Comparison of ENCODE assay signal across 10 cellular contexts in genomic region chr19:51337861-51338562, GRCh38. TPM values are rescaled to one million over a fixed set of nuclear protein-coding genes. Genes with fewer than 3 reads are reported as not detected.
A peak's percentile ranks its signal among the peaks of the same experiment; 100 is the strongest.
DNase-seq lines count a peak whose midpoint lies in the region; ATAC-seq, FAIRE-seq and TF ChIP-seq lines count a peak whose summit lies in the region.
"Had no signal": no experiment of that assay in that cellular context is flagged by ENCODE, and none has a peak within 500 bp of the region (broad histone marks: within the 10 kb centered on the region; RNA-seq: fewer than 3 reads in every experiment).

No MANE protein-coding gene starts in this region.

- H3K4me1 Mint-ChIP-seq in WTC11 (peaks cover 29% of the 10 kb centered on the region), immature natural killer cell (peaks cover 15 to 16% of the 10 kb centered on the region in 2 donors)

- TF ChIP-seq CTCF in HepG2 (CRISPR knock-in tag; IDR thresholded peaks at IDR 0.05) (no peak), right lobe of liver (IDR thresholded peaks at IDR 0.05) (no peak), WTC11 (IDR thresholded peaks at IDR 0.05) (no peak), gastrocnemius medialis (IDR thresholded peaks at IDR 0.05 in 4 of 5, conservative IDR thresholded peaks at IDR 0.05 in 1 of 5) (no peak)

- intact Hi-C loops in HepG2 (cut with micrococcal nuclease; ENCODE audit: unreplicated experiment) = loop anchor here (2.0 kb wide), 1 partner anchor 25 kb away; no protein-coding TSS in a partner anchor
- intact Hi-C loops in right lobe of liver (cut with DNase I) = loop anchor here in 1 of 2 donors (5.0 kb wide), 1 partner anchor 69 kb away; no protein-coding TSS in a partner anchor
- intact Hi-C loops in gastrocnemius medialis (cut with DNase I; ENCODE audit: low total_unique reads) = loop anchor here (1.0 to 5.0 kb wide), 2 partner anchors 100 to 234 kb away; partner anchors contain the start of gene ZNF175

- in situ Hi-C loops in HepG2 (cut with HindIII; ENCODE audit: extremely low pct_ligation_motif_present, low pct_unique_long_range_greater_than_20kb) (no loop called here), HAP-1 (cut with MboI; ENCODE audit: low sequenced_read_pairs) (no loop called here), gastrocnemius medialis (cut with MboI; ENCODE audit: low sequenced_read_pairs in 4 of 4) (loop anchor here in 1 of 4 donors (5.0 kb wide), 1 partner anchor 59 kb away; no protein-coding TSS in a partner anchor)

- H3K4me3 Mint-ChIP-seq in WTC11 = peak overlapping the region; percentile 89
- H3K4me3 Mint-ChIP-seq in immature natural killer cell = peak overlapping the region; percentile 86 to 94 (median 88)

- peaks cover 35% of the 10 kb centered on the region for H3K4me1 ChIP-seq in HepG2 (ENCODE audit: insufficient read depth, low read length)
- peaks cover 0 to 18% (median 0%) of the 10 kb centered on the region in 4 donors for H3K4me1 ChIP-seq in right lobe of liver
- H3K4me1 ChIP-seq in HAP-1 = peaks cover 8% of the 10 kb centered on the region
- peaks cover 4 to 17% of the 10 kb centered on the region in 2 donors for H3K4me1 ChIP-seq in gastrocnemius medialis

- peaks cover 24% of the 10 kb centered on the region for H3K27me3 Mint-ChIP-seq in WTC11 (ENCODE audit: low read depth)
- peaks cover 0 to 8% (median 5%) of the 10 kb centered on the region in 3 donors for H3K27me3 Mint-ChIP-seq in immature natural killer cell (ENCODE audit: low read depth in 3 of 3)

- no peak overlapping the region for H3K27ac Mint-ChIP-seq in WTC11
- H3K27ac Mint-ChIP-seq in immature natural killer cell = peak overlapping the region in 1 of 6 donors; percentile 46

- peaks cover 7 to 8% of the 10 kb centered on the region in 2 experiments; a peak in 3 of 5 replicates for H3K36me3 ChIP-seq in HepG2 (replicated peaks in 1 of 2; ENCODE audit: control insufficient read depth in 1 of 2, insufficient read depth in 2 of 2, low read length in 2 of 2)
- H3K36me3 ChIP-seq in right lobe of liver = no peaks in the 10 kb centered on the region
- H3K36me3 ChIP-seq in HAP-1 (replicated peaks) = no peaks in the 10 kb centered on the region
- H3K36me3 ChIP-seq in gastrocnemius medialis = no peaks in the 10 kb centered on the region

- no peaks in the 10 kb centered on the region for H3K9me3 ChIP-seq in HepG2 (ENCODE audit: low read length)
- no peaks in the 10 kb centered on the region for H3K9me3 ChIP-seq in right lobe of liver
- H3K9me3 ChIP-seq in HAP-1 = no peaks in the 10 kb centered on the region
- H3K9me3 ChIP-seq in gastrocnemius medialis = no peaks in the 10 kb centered on the region

- H3K9me3 Mint-ChIP-seq in WTC11 (peaks cover 11% of the 10 kb centered on the region), immature natural killer cell (no peaks in the 10 kb centered on the region)

- no peak for TF ChIP-seq RAD21 in HepG2 (CRISPR knock-in tag; IDR thresholded peaks at IDR 0.05)

- H3K27ac ChIP-seq in HepG2 (ENCODE audit: extremely low read length, insufficient read depth, low read length) = no peak overlapping the region
- H3K27ac ChIP-seq in right lobe of liver = no peak overlapping the region
- H3K27ac ChIP-seq in gastrocnemius medialis = no peak overlapping the region

- H3K9ac ChIP-seq in HepG2 (ENCODE audit: insufficient read depth, low read depth, low read length) = peak overlapping the region; percentile 53; the same call in 1 of the 2 replicates

- H3K36me3 Mint-ChIP-seq in WTC11 (peaks cover 23% of the 10 kb centered on the region), immature natural killer cell (peaks cover 0 to 6% (median 0%) of the 10 kb centered on the region in 3 donors)

- no peak for ATAC-seq in HepG2
- no peak for ATAC-seq in right lobe of liver
- ATAC-seq in WTC11 = no peak
- no peak for ATAC-seq in gastrocnemius medialis
- no peak for ATAC-seq in HG02623 (IDR thresholded peaks at IDR 0.05; ENCODE audit: unreplicated experiment)

- TF ChIP-seq POLR2A in HepG2 (IDR thresholded peaks at IDR 0.05; ENCODE audit: insufficient read depth in 1 of 2, low read depth in 2 of 2, low read length in 2 of 2) (no peak), right lobe of liver (IDR thresholded peaks at IDR 0.05) (no peak), gastrocnemius medialis (IDR thresholded peaks at IDR 0.05) (no peak)

- TF ChIP-seq EP300 in HepG2 (IDR thresholded peaks at IDR 0.05; ENCODE audit: low read depth in 2 of 2, low read length in 2 of 2) (no peak), HepG2 (CRISPR knock-in tag; IDR thresholded peaks at IDR 0.05; ENCODE audit: borderline replicate concordance) (no peak)

- CTCF ChIA-PET in HepG2 (lab: Yijun Ruan, JAX; ENCODE audit: low intra/inter-chr PET ratio, low total read pairs) (interaction anchor here (1.3 to 3.1 kb wide), 6 partner anchors 56 to 101 kb away, joined by 3 to 38 read pairs (median 9); no protein-coding TSS in a partner anchor), WTC11 (lab: Charles Lee) (interaction anchor here (0.7 to 2.5 kb wide), 7 partner anchors 10 to 323 kb away, joined by 3 to 21 read pairs (median 5); no protein-coding TSS in a partner anchor)

- no TSS peak for BruUV-seq in HepG2 (replicated peaks; lab: Mats Ljungman, UMichigan)

- H2AFZ ChIP-seq in HepG2 (ENCODE audit: low read length) = no peak overlapping the region

- 87% methylated on average over 7 of the region's 19 CpGs for WGBS in HepG2 (ENCODE audit: low lambda C conversion rate)
- WGBS in right lobe of liver (ENCODE audit: insufficient coverage, low coverage, low lambda C conversion rate, missing lambda C conversion rate) = 81% methylated on average over 5 of the region's 19 CpGs

- POLR2A ChIA-PET in HepG2 (lab: Yijun Ruan, JAX) = interaction anchor here (1.0 kb wide), 1 partner anchor 30 kb away, joined by 6 read pairs; no protein-coding TSS in a partner anchor
- POLR2A ChIA-PET in WTC11 (lab: Charles Lee) = no interaction called here

- no peaks in the 10 kb centered on the region for H3K27me3 ChIP-seq in HepG2 (ENCODE audit: control insufficient read depth in 1 of 2, insufficient read depth in 2 of 2, low read length in 2 of 2)
- H3K27me3 ChIP-seq in right lobe of liver = no peaks in the 10 kb centered on the region
- no peaks in the 10 kb centered on the region for H3K27me3 ChIP-seq in HAP-1 (ENCODE audit: low read depth)
- H3K27me3 ChIP-seq in gastrocnemius medialis = peaks cover 0 to 9% (median 0%) of the 10 kb centered on the region in 3 donors

- no peaks in the 10 kb centered on the region for H3K79me2 ChIP-seq in HepG2 (ENCODE audit: insufficient read depth, low read length)

- FAIRE-seq in HepG2 (lab: Jason Lieb, UNC) = no peak

- H3K4me3 ChIP-seq in HepG2 (replicated peaks in 1 of 3; ENCODE audit: insufficient read depth in 1 of 3, low read depth in 2 of 3, low read length in 3 of 3) = no peak overlapping the region
- peak overlapping the region in 1 of 3 donors; percentile 65 for H3K4me3 ChIP-seq in right lobe of liver
- H3K4me3 ChIP-seq in HAP-1 = no peak overlapping the region; the same call in 1 of the 2 replicates
- H3K4me3 ChIP-seq in gastrocnemius medialis = no peak overlapping the region

- no peaks in the 10 kb centered on the region for H4K20me1 ChIP-seq in HepG2 (ENCODE audit: insufficient read depth, low read length)

- peak overlapping the region; percentile 86 for H3K4me2 ChIP-seq in HepG2 (ENCODE audit: low read depth, low read length)

- DNase-seq in HepG2 (ENCODE audit: low spot score) (no peak), right lobe of liver (no peak), WTC11 (ENCODE audit: low spot score) (no peak), immature natural killer cell (no peak), HAP-1 (ENCODE audit: low spot score in 2 of 2) (no peak), gastrocnemius medialis (no peak), LoVo (ENCODE audit: low spot score) (no peak)
- DNase-seq: NCI-H1694 treated with DMSO at 0.1 percent for 48 hours had no signal

RNA-seq across cellular contexts. Expression of gene VSIG10L, which starts 3.9 kb away (rescaled TPM):
- total RNA-seq in HepG2 (2016; rRNA removed; fragmentation: Illumina TruSeq; extraction: Trizol) = 1.8 and 2.7 TPM in 2 replicates
- total RNA-seq in HepG2 (2016; cell fraction: cytosol; rRNA removed; fragmentation: Illumina TruSeq; extraction: Trizol; ENCODE audit: low read depth) = 0.62 and 1.0 TPM in 2 replicates
- 1.4 and 2.7 TPM in 2 replicates for total RNA-seq in HepG2 (2016; cell fraction: insoluble cytoplasmic fraction; rRNA removed; fragmentation: Illumina TruSeq; extraction: Trizol)
- total RNA-seq in HepG2 (2016; cell fraction: membrane; rRNA removed; fragmentation: Illumina TruSeq; extraction: Trizol) = 1.7 and 1.8 TPM in 2 replicates
- total RNA-seq in HepG2 (2016; cell fraction: nucleus; rRNA removed; fragmentation: Illumina TruSeq; extraction: Trizol) = 3.5 and 4.0 TPM in 2 replicates
- polyA plus RNA-seq in HepG2 (2011; rRNA removed) = 8.0 and 8.5 TPM in 2 replicates
- polyA plus RNA-seq in HepG2 (2011; cell fraction: cytosol; rRNA removed) = 3.0 and 3.1 TPM in 2 replicates
- polyA plus RNA-seq in HepG2 (2011; cell fraction: nucleus; rRNA removed) = 31.6 and 35.6 TPM in 2 replicates
- 6.0 and 7.0 TPM in 2 replicates for polyA plus RNA-seq in HepG2 (2012)
- polyA plus RNA-seq in HepG2 (2016; cell fraction: cytosol; fragmentation: Illumina TruSeq; extraction: Trizol; ENCODE audit: low read depth) = 1.5 and 1.7 TPM in 2 replicates
- polyA plus RNA-seq in HepG2 (2016; cell fraction: insoluble cytoplasmic fraction; fragmentation: Illumina TruSeq; extraction: Trizol; ENCODE audit: low read depth) = 3.4 and 4.1 TPM in 2 replicates
- 3.5 and 3.7 TPM in 2 replicates for polyA plus RNA-seq in HepG2 (2016; cell fraction: membrane; fragmentation: Illumina TruSeq; extraction: Trizol; ENCODE audit: low read depth)
- polyA plus RNA-seq in HepG2 (2016; cell fraction: nucleus; fragmentation: Illumina TruSeq; extraction: Trizol; ENCODE audit: insufficient read depth, low read depth) = 13.3 and 13.8 TPM in 2 replicates
- 0.75 and 3.1 TPM in 2 replicates for polyA minus RNA-seq in HepG2 (2011; rRNA and poly(A)+ RNA removed; ENCODE audit: low replicate concordance)
- 1.5 and 1.7 TPM in 2 replicates for polyA minus RNA-seq in HepG2 (2011; cell fraction: cytosol; rRNA and poly(A)+ RNA removed)
- 7.2 and 9.5 TPM in 2 replicates for polyA minus RNA-seq in HepG2 (2011; cell fraction: nucleus; rRNA and poly(A)+ RNA removed)
- 1 to 10 TPM; 1.3 to 4.5 (median 2.8) TPM for total RNA-seq in right lobe of liver
- 11.6 to 14.1 TPM (median 14.1 TPM) in 3 replicates for total RNA-seq in WTC11 (2021)
- under 1 TPM in 1 of 3 donors, not detected in 2; 0.38 TPM for polyA plus RNA-seq in immature natural killer cell
- total RNA-seq in gastrocnemius medialis = under 1 TPM; 0.20 to 0.75 (median 0.34) TPM

RNA-seq across cellular contexts. Expression of gene IGLON5, which starts 26.6 kb away (rescaled TPM):
- total RNA-seq in HepG2 (2016; rRNA removed; fragmentation: Illumina TruSeq; extraction: Trizol) (0.04 TPM in 1 of 2 replicates, not detected in the other), right lobe of liver (under 1 TPM; 0.27 to 0.80 (median 0.49) TPM), WTC11 (2021) (41.2 to 64.1 TPM (median 60.2 TPM) in 3 replicates), gastrocnemius medialis (not detected)
- total RNA-seq in HepG2 (2016; cell fraction: cytosol; rRNA removed; fragmentation: Illumina TruSeq; extraction: Trizol; ENCODE audit: low read depth) = not detected in 2 replicates
- total RNA-seq in HepG2 (2016; cell fraction: insoluble cytoplasmic fraction; rRNA removed; fragmentation: Illumina TruSeq; extraction: Trizol) = not detected in 2 replicates
- not detected in 2 replicates for total RNA-seq in HepG2 (2016; cell fraction: membrane; rRNA removed; fragmentation: Illumina TruSeq; extraction: Trizol)
- not detected in 2 replicates for total RNA-seq in HepG2 (2016; cell fraction: nucleus; rRNA removed; fragmentation: Illumina TruSeq; extraction: Trizol)
- polyA plus RNA-seq in HepG2 (2011; rRNA removed) (5.7 and 6.2 TPM in 2 replicates), immature natural killer cell (not detected)
- polyA plus RNA-seq in HepG2 (2011; cell fraction: cytosol; rRNA removed) = 6.3 and 7.1 TPM in 2 replicates
- polyA plus RNA-seq in HepG2 (2011; cell fraction: nucleus; rRNA removed) = 5.8 and 6.8 TPM in 2 replicates
- polyA plus RNA-seq in HepG2 (2012) = 2.9 and 6.1 TPM in 2 replicates
- polyA plus RNA-seq in HepG2 (2016; cell fraction: cytosol; fragmentation: Illumina TruSeq; extraction: Trizol; ENCODE audit: low read depth) = not detected in 2 replicates
- polyA plus RNA-seq in HepG2 (2016; cell fraction: insoluble cytoplasmic fraction; fragmentation: Illumina TruSeq; extraction: Trizol; ENCODE audit: low read depth) = not detected in 2 replicates
- polyA plus RNA-seq in HepG2 (2016; cell fraction: membrane; fragmentation: Illumina TruSeq; extraction: Trizol; ENCODE audit: low read depth) = not detected in 2 replicates
- not detected in 2 replicates for polyA plus RNA-seq in HepG2 (2016; cell fraction: nucleus; fragmentation: Illumina TruSeq; extraction: Trizol; ENCODE audit: insufficient read depth, low read depth)
- 2.6 TPM in 1 of 2 replicates, not detected in the other for polyA minus RNA-seq in HepG2 (2011; rRNA and poly(A)+ RNA removed; ENCODE audit: low replicate concordance)
- 0.40 and 0.62 TPM in 2 replicates for polyA minus RNA-seq in HepG2 (2011; cell fraction: cytosol; rRNA and poly(A)+ RNA removed)
- 0.37 and 0.39 TPM in 2 replicates for polyA minus RNA-seq in HepG2 (2011; cell fraction: nucleus; rRNA and poly(A)+ RNA removed)
- total RNA-seq: myocyte had no signal

RNA-seq across cellular contexts. Expression of gene ETFB, which starts 28.2 kb away (rescaled TPM):
- total RNA-seq in HepG2 (2016; rRNA removed; fragmentation: Illumina TruSeq; extraction: Trizol) = 678 and 853 TPM in 2 replicates
- total RNA-seq in HepG2 (2016; cell fraction: cytosol; rRNA removed; fragmentation: Illumina TruSeq; extraction: Trizol; ENCODE audit: low read depth) = 187 and 190 TPM in 2 replicates
- 701 and 868 TPM in 2 replicates for total RNA-seq in HepG2 (2016; cell fraction: insoluble cytoplasmic fraction; rRNA removed; fragmentation: Illumina TruSeq; extraction: Trizol)
- 206 and 231 TPM in 2 replicates for total RNA-seq in HepG2 (2016; cell fraction: membrane; rRNA removed; fragmentation: Illumina TruSeq; extraction: Trizol)
- 228 and 251 TPM in 2 replicates for total RNA-seq in HepG2 (2016; cell fraction: nucleus; rRNA removed; fragmentation: Illumina TruSeq; extraction: Trizol)
- polyA plus RNA-seq in HepG2 (2011; rRNA removed) = 1,171 and 1,314 TPM in 2 replicates
- polyA plus RNA-seq in HepG2 (2011; cell fraction: cytosol; rRNA removed) = 1,380 and 2,015 TPM in 2 replicates
- polyA plus RNA-seq in HepG2 (2011; cell fraction: nucleus; rRNA removed) = 550 and 597 TPM in 2 replicates
- polyA plus RNA-seq in HepG2 (2012) = 654 and 683 TPM in 2 replicates
- 206 and 220 TPM in 2 replicates for polyA plus RNA-seq in HepG2 (2016; cell fraction: cytosol; fragmentation: Illumina TruSeq; extraction: Trizol; ENCODE audit: low read depth)
- 802 and 838 TPM in 2 replicates for polyA plus RNA-seq in HepG2 (2016; cell fraction: insoluble cytoplasmic fraction; fragmentation: Illumina TruSeq; extraction: Trizol; ENCODE audit: low read depth)
- 172 and 183 TPM in 2 replicates for polyA plus RNA-seq in HepG2 (2016; cell fraction: membrane; fragmentation: Illumina TruSeq; extraction: Trizol; ENCODE audit: low read depth)
- 373 and 382 TPM in 2 replicates for polyA plus RNA-seq in HepG2 (2016; cell fraction: nucleus; fragmentation: Illumina TruSeq; extraction: Trizol; ENCODE audit: insufficient read depth, low read depth)
- 108 and 610 TPM in 2 replicates for polyA minus RNA-seq in HepG2 (2011; rRNA and poly(A)+ RNA removed; ENCODE audit: low replicate concordance)
- polyA minus RNA-seq in HepG2 (2011; cell fraction: cytosol; rRNA and poly(A)+ RNA removed) = 250 and 276 TPM in 2 replicates
- 141 and 147 TPM in 2 replicates for polyA minus RNA-seq in HepG2 (2011; cell fraction: nucleus; rRNA and poly(A)+ RNA removed)
- total RNA-seq in right lobe of liver = 100 to 1,000 TPM; 210 to 439 (median 345) TPM
- 60.6 to 63.8 TPM (median 62.1 TPM) in 3 replicates for total RNA-seq in WTC11 (2021)
- polyA plus RNA-seq in immature natural killer cell = 10 to 100 TPM; 49.9 to 74.4 (median 69.3) TPM
- 100 to 1,000 TPM; 118 to 164 (median 141) TPM for total RNA-seq in gastrocnemius medialis

RNA-seq across cellular contexts. Expression of gene CLDND2, which starts 30.8 kb away (rescaled TPM):
- total RNA-seq in HepG2 (2016; rRNA removed; fragmentation: Illumina TruSeq; extraction: Trizol) (1.1 and 1.8 TPM in 2 replicates), right lobe of liver (1 to 10 TPM in 1 of 6 experiments, under 1 TPM in 1, not detected in 4; 1.00 to 1.2 TPM), WTC11 (2021) (1.7 to 2.1 TPM (median 1.9 TPM) in 3 replicates), gastrocnemius medialis (not detected)
- total RNA-seq in HepG2 (2016; cell fraction: cytosol; rRNA removed; fragmentation: Illumina TruSeq; extraction: Trizol; ENCODE audit: low read depth) = 2.7 and 4.1 TPM in 2 replicates
- total RNA-seq in HepG2 (2016; cell fraction: insoluble cytoplasmic fraction; rRNA removed; fragmentation: Illumina TruSeq; extraction: Trizol) = 2.4 TPM in 1 of 2 replicates, not detected in the other
- total RNA-seq in HepG2 (2016; cell fraction: membrane; rRNA removed; fragmentation: Illumina TruSeq; extraction: Trizol) = 2.3 TPM in 2 replicates
- 2.7 and 6.2 TPM in 2 replicates for total RNA-seq in HepG2 (2016; cell fraction: nucleus; rRNA removed; fragmentation: Illumina TruSeq; extraction: Trizol)
- polyA plus RNA-seq in HepG2 (2011; rRNA removed) (0.84 and 1.6 TPM in 2 replicates), immature natural killer cell (under 1 TPM in 1 of 3 donors, not detected in 2; 0.83 TPM)
- polyA plus RNA-seq in HepG2 (2011; cell fraction: cytosol; rRNA removed) = not detected in 2 replicates
- polyA plus RNA-seq in HepG2 (2011; cell fraction: nucleus; rRNA removed) = 1.3 and 2.4 TPM in 2 replicates
- polyA plus RNA-seq in HepG2 (2012) = 3.7 and 5.0 TPM in 2 replicates
- polyA plus RNA-seq in HepG2 (2016; cell fraction: cytosol; fragmentation: Illumina TruSeq; extraction: Trizol; ENCODE audit: low read depth) = 3.6 and 5.6 TPM in 2 replicates
- polyA plus RNA-seq in HepG2 (2016; cell fraction: insoluble cytoplasmic fraction; fragmentation: Illumina TruSeq; extraction: Trizol; ENCODE audit: low read depth) = 1.3 and 2.6 TPM in 2 replicates
- polyA plus RNA-seq in HepG2 (2016; cell fraction: membrane; fragmentation: Illumina TruSeq; extraction: Trizol; ENCODE audit: low read depth) = 2.3 and 2.8 TPM in 2 replicates
- 5.7 and 13.4 TPM in 2 replicates for polyA plus RNA-seq in HepG2 (2016; cell fraction: nucleus; fragmentation: Illumina TruSeq; extraction: Trizol; ENCODE audit: insufficient read depth, low read depth)
- polyA minus RNA-seq in HepG2 (2011; rRNA and poly(A)+ RNA removed; ENCODE audit: low replicate concordance) = 1.4 TPM in 1 of 2 replicates, not detected in the other
- not detected in 2 replicates for polyA minus RNA-seq in HepG2 (2011; cell fraction: cytosol; rRNA and poly(A)+ RNA removed)
- polyA minus RNA-seq in HepG2 (2011; cell fraction: nucleus; rRNA and poly(A)+ RNA removed) = 3.0 and 4.2 TPM in 2 replicates
- total RNA-seq: myocyte had no signal

RNA-seq across cellular contexts. Expression of gene NKG7, which starts 34.4 kb away (rescaled TPM):
- total RNA-seq in HepG2 (2016; rRNA removed; fragmentation: Illumina TruSeq; extraction: Trizol) (not detected in 2 replicates), right lobe of liver (1 to 10 TPM; 1.7 to 7.7 (median 4.1) TPM), WTC11 (2021) (0.53 to 0.63 TPM in 2 of 3 replicates, not detected in the other), gastrocnemius medialis (1 to 10 TPM in 1 of 4 donors, under 1 TPM in 1, not detected in 2; 0.73 to 1.2 TPM)
- total RNA-seq in HepG2 (2016; cell fraction: cytosol; rRNA removed; fragmentation: Illumina TruSeq; extraction: Trizol; ENCODE audit: low read depth) = not detected in 2 replicates
- not detected in 2 replicates for total RNA-seq in HepG2 (2016; cell fraction: insoluble cytoplasmic fraction; rRNA removed; fragmentation: Illumina TruSeq; extraction: Trizol)
- total RNA-seq in HepG2 (2016; cell fraction: membrane; rRNA removed; fragmentation: Illumina TruSeq; extraction: Trizol) = not detected in 2 replicates
- not detected in 2 replicates for total RNA-seq in HepG2 (2016; cell fraction: nucleus; rRNA removed; fragmentation: Illumina TruSeq; extraction: Trizol)
- polyA plus RNA-seq in HepG2 (2011; rRNA removed) (0.21 and 0.40 TPM in 2 replicates), immature natural killer cell (1,000 to 10,000 TPM; 7,925 to 8,923 (median 8,385) TPM)
- 0.16 TPM in 1 of 2 replicates, not detected in the other for polyA plus RNA-seq in HepG2 (2011; cell fraction: cytosol; rRNA removed)
- not detected in 2 replicates for polyA plus RNA-seq in HepG2 (2011; cell fraction: nucleus; rRNA removed)
- 0.25 and 0.42 TPM in 2 replicates for polyA plus RNA-seq in HepG2 (2012)
- not detected in 2 replicates for polyA plus RNA-seq in HepG2 (2016; cell fraction: cytosol; fragmentation: Illumina TruSeq; extraction: Trizol; ENCODE audit: low read depth)
- polyA plus RNA-seq in HepG2 (2016; cell fraction: insoluble cytoplasmic fraction; fragmentation: Illumina TruSeq; extraction: Trizol; ENCODE audit: low read depth) = not detected in 2 replicates
- polyA plus RNA-seq in HepG2 (2016; cell fraction: membrane; fragmentation: Illumina TruSeq; extraction: Trizol; ENCODE audit: low read depth) = not detected in 2 replicates
- polyA plus RNA-seq in HepG2 (2016; cell fraction: nucleus; fragmentation: Illumina TruSeq; extraction: Trizol; ENCODE audit: insufficient read depth, low read depth) = not detected in 2 replicates
- polyA minus RNA-seq in HepG2 (2011; rRNA and poly(A)+ RNA removed; ENCODE audit: low replicate concordance) = not detected in 2 replicates
- polyA minus RNA-seq in HepG2 (2011; cell fraction: cytosol; rRNA and poly(A)+ RNA removed) = not detected in 2 replicates
- not detected in 2 replicates for polyA minus RNA-seq in HepG2 (2011; cell fraction: nucleus; rRNA and poly(A)+ RNA removed)
- total RNA-seq: myocyte had no signal

Comparison
In these comparisons a context has a peak if more than half of its experiments do, and no peak if none do; other contexts are left out.
1. RNA of gene IGLON5, which starts 26.6 kb away (total RNA-seq): 41.2 to 64.1 TPM in WTC11; 0.27 to 0.80 TPM in right lobe of liver, 0.04 TPM in HepG2 and not detected in gastrocnemius medialis; every median in the first group is over 10 times any median in the second.